ENCODE assay signal across 22 cellular contexts in genomic region chr1:207140536-207140935, GRCh38. TPM values are rescaled to one million over a fixed set of nuclear protein-coding genes. Genes with fewer than 3 reads are reported as not detected.
DNase-seq lines count a peak whose midpoint lies in the region; ATAC-seq and TF ChIP-seq lines count a peak whose summit lies in the region.
"Had no signal": no experiment of that assay in that cellular context is flagged by ENCODE, and none has a peak within 500 bp of the region (broad histone marks: within the 10 kb centered on the region; RNA-seq: fewer than 3 reads in every experiment).

No MANE protein-coding gene starts in this region.

- no peaks in the 10 kb centered on the region for H3K9me3 ChIP-seq in T-helper 17 cell (ENCODE audit: control insufficient read depth, low read length, poor library complexity, severe bottlenecking)
- H3K9me3 ChIP-seq: Peyer's patch had no signal

- no peak for TF ChIP-seq CTCF in epithelial cell of esophagus (IDR thresholded peaks at IDR 0.05; ENCODE audit: insufficient read depth, low read depth, low read length, missing control alignments)
- TF ChIP-seq CTCF in endothelial cell (IDR thresholded peaks at IDR 0.05; ENCODE audit: unreplicated experiment), result no peak

- no peak overlapping the region for H3K4me3 Mint-ChIP-seq in activated T-helper 17 cell treated with anti-CD3 and anti-CD28 coated beads, Interleukin-2, amount 50 U/mL, for 72 hours
- H3K4me3 Mint-ChIP-seq in T-helper 17 cell, result no peak overlapping the region
- H3K4me3 Mint-ChIP-seq in endothelial cell (ENCODE audit: unreplicated experiment), result no peak overlapping the region
- H3K4me3 Mint-ChIP-seq: CD4-positive, CD25-positive, alpha-beta regulatory T cell had no signal

- peak; percentile 38 for ATAC-seq in activated T-helper 17 cell treated with anti-CD3 and anti-CD28 coated beads, Interleukin-2, amount 50 U/mL, for 72 hours (replicated peaks)
- ATAC-seq in T-helper 17 cell, result no peak

- DNase-seq in EL, result peak; percentile 32
- peak; percentile 15 for DNase-seq in HT1080 (ENCODE audit: low read depth)
- peak; percentile 74 for DNase-seq in epithelial cell of esophagus (ENCODE audit: low read depth)
- DNase-seq in SW480 (ENCODE audit: low spot score), result no peak
- DNase-seq in T-helper 17 cell, result no peak
- no peak for DNase-seq in endothelial cell (ENCODE audit: low spot score)
- no peak for DNase-seq in NCI-H1436 (lab: John Stamatoyannopoulos, UW)
- DNase-seq: CD4-positive, CD25-positive, alpha-beta regulatory T cell; COR-L47; DMS79 treated with DMSO at 0.1 percent for 48 hours; MV-4-11; NCI-H1105 treated with DMSO at 0.1 percent for 48 hours; NCI-H1694; NCI-H2081; NCI-H2171; NCI-H345; Peyer's patch; SHP77 had no signal

- H3K9me3 Mint-ChIP-seq in activated T-helper 17 cell treated with anti-CD3 and anti-CD28 coated beads, Interleukin-2, amount 50 U/mL, for 72 hours, result no peaks in the 10 kb centered on the region
- no peaks in the 10 kb centered on the region for H3K9me3 Mint-ChIP-seq in endothelial cell (ENCODE audit: unreplicated experiment)

- H3K27ac Mint-ChIP-seq in activated T-helper 17 cell treated with anti-CD3 and anti-CD28 coated beads, Interleukin-2, amount 50 U/mL, for 72 hours, result no peak overlapping the region
- H3K27ac Mint-ChIP-seq in T-helper 17 cell (no peak overlapping the region), endothelial cell (ENCODE audit: unreplicated experiment) (no peak overlapping the region)
- H3K27ac Mint-ChIP-seq: CD4-positive, CD25-positive, alpha-beta regulatory T cell had no signal

- peaks cover 8% of the 10 kb centered on the region for H3K27me3 Mint-ChIP-seq in activated T-helper 17 cell treated with anti-CD3 and anti-CD28 coated beads, Interleukin-2, amount 50 U/mL, for 72 hours
- H3K27me3 Mint-ChIP-seq in T-helper 17 cell (peaks cover 10% of the 10 kb centered on the region), endothelial cell (ENCODE audit: unreplicated experiment) (no peaks in the 10 kb centered on the region)

- no peaks in the 10 kb centered on the region for H3K36me3 Mint-ChIP-seq in activated T-helper 17 cell treated with anti-CD3 and anti-CD28 coated beads, Interleukin-2, amount 50 U/mL, for 72 hours (ENCODE audit: low read depth)
- H3K36me3 Mint-ChIP-seq in T-helper 17 cell (ENCODE audit: low read depth), result no peaks in the 10 kb centered on the region
- no peaks in the 10 kb centered on the region for H3K36me3 Mint-ChIP-seq in endothelial cell (ENCODE audit: low read depth, unreplicated experiment)
- H3K36me3 Mint-ChIP-seq: CD4-positive, CD25-positive, alpha-beta regulatory T cell had no signal

- H3K4me3 ChIP-seq in epithelial cell of esophagus (ENCODE audit: low read length), result no peak overlapping the region
- H3K4me3 ChIP-seq: Peyer's patch had no signal

- no peaks in the 10 kb centered on the region for H3K4me1 Mint-ChIP-seq in activated T-helper 17 cell treated with anti-CD3 and anti-CD28 coated beads, Interleukin-2, amount 50 U/mL, for 72 hours
- H3K4me1 Mint-ChIP-seq in T-helper 17 cell (no peaks in the 10 kb centered on the region), endothelial cell (ENCODE audit: unreplicated experiment) (peaks cover 3% of the 10 kb centered on the region)
- H3K4me1 Mint-ChIP-seq: CD4-positive, CD25-positive, alpha-beta regulatory T cell had no signal

RNA-seq across cellular contexts. Expression of gene C4BPA, which starts 36.5 kb away (rescaled TPM):
- total RNA-seq in HT1080 (2014; rRNA removed; shearing (Covaris generic)), result not detected in 2 replicates
- polyA plus RNA-seq in HT1080 (2015; cell fraction: cytosol; rRNA removed), result not detected in 2 replicates
- polyA plus RNA-seq in HT1080 (2015; cell fraction: nucleus; rRNA removed), result not detected in 2 replicates
- not detected for total RNA-seq in activated T-helper 17 cell treated with anti-CD3 and anti-CD28 coated beads, Interleukin-2, amount 50 U/mL, for 72 hours
- total RNA-seq in T-helper 17 cell, result under 1 TPM in 1 of 2 donors, not detected in 1; 0.12 TPM
- total RNA-seq in endothelial cell (ENCODE audit: unreplicated experiment), result not detected
- total RNA-seq: A673; CD4-positive, CD25-positive, alpha-beta regulatory T cell had no signal
- polyA plus RNA-seq: BJ; CD4-positive, CD25-positive, alpha-beta regulatory T cell had no signal

RNA-seq across cellular contexts. Expression of gene C4BPB, which starts 51.9 kb away (rescaled TPM):
- total RNA-seq in HT1080 (2014; rRNA removed; shearing (Covaris generic)), result not detected in 2 replicates
- polyA plus RNA-seq in HT1080 (2015; cell fraction: cytosol; rRNA removed), result not detected in 2 replicates
- not detected in 2 replicates for polyA plus RNA-seq in HT1080 (2015; cell fraction: nucleus; rRNA removed)
- total RNA-seq in activated T-helper 17 cell treated with anti-CD3 and anti-CD28 coated beads, Interleukin-2, amount 50 U/mL, for 72 hours, result 1 to 10 TPM in 1 of 2 donors, under 1 TPM in 1; 0.58 to 2.1 TPM
- total RNA-seq in T-helper 17 cell, result under 1 TPM in 1 of 2 donors, not detected in 1; 0.27 TPM
- 6.6 TPM for total RNA-seq in endothelial cell (ENCODE audit: unreplicated experiment)
- total RNA-seq: A673, H4 had no signal
- polyA plus RNA-seq: BJ; CD4-positive, CD25-positive, alpha-beta regulatory T cell had no signal

Comparison
In these comparisons a context has a peak if more than half of its experiments do, and no peak if none do; other contexts are left out.
1. DNase-seq: peak in EL (single experiment), HT1080 (single experiment) and epithelial cell of esophagus (single experiment); none in SW480 (single experiment), T-helper 17 cell (0 of 3), endothelial cell (single experiment) and NCI-H1436 (single experiment).